In the genomic region with DNA sequence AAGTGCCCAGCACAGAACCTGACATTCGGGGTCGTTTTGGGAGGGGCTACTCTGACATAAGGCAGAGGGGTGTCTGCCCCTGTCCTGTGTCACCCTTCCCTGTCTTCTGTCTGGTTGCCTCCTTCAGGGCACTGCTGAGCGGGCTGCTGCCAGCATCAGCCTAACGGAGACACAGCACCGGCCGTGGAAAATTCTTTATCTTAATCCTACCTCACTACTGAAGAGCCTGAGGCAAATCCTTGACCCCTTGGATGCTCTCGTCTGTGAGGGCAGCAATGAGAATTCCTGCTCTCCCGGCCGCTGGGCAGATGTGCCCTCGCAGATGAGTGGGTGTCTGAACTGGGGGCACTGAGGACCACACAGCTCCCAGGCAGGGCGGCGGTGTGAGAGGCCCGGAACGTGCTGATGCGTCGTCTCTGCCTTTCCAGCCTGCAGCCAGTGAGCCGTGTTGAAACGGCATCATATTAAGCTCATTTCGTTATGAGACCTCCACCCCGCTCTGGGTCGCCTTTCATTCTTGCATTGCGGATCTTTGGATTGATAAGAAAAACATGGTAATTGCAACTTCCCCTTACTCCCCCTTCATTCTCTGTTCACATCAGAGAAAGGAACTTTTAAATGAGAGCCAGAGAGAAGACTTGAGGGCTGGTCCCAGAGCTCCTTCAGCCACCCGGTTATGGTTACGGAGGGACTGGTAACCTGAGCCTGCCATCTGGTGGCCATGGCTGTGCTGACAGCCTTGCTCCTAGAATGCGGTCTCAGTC, we compare ENCODE assay signal across 8 cellular contexts.
A peak's percentile ranks its signal among the peaks of the same experiment; 100 is the strongest.
DNase-seq lines count a peak whose midpoint lies in the region; ATAC-seq lines count a peak whose summit lies in the region.

No MANE protein-coding gene starts in this region.

- peak overlapping the region in 1 of 11 experiments; percentile 13; a peak in 1 of 22 replicates for H3K9ac ChIP-seq in BLaER1 treated with 17β-estradiol and CSF1 and Interleukin-3, amounts not matched to agents 10 nM and 100 nM
- no peak overlapping the region for H3K9ac ChIP-seq in mesendoderm (ENCODE audit: low read length)

- DNase-seq in GM19238 (ENCODE audit: insufficient read length, low spot score) (peak; percentile 73), NCI-H510A (lab: John Stamatoyannopoulos, UW) (peak; percentile 31), mesendoderm (peak; percentile 86)
- peak; percentile 46 to 49 for DNase-seq in activated CD4-positive, alpha-beta T cell treated with anti-CD3 and anti-CD28 coated beads, Interleukin-2, amount 50 U/mL, for 4 hours
- DNase-seq in effector memory CD4-positive, alpha-beta T cell = peak in 2 of 3 donors; percentile 5 to 40
- peak; percentile 39 to 46 for DNase-seq in stimulated activated CD8-positive, alpha-beta memory T cell treated with anti-CD3 and anti-CD28 coated beads, Interleukin-15, amount 100 ng/mL, for 48 hours (ENCODE audit: low read depth in 2 of 2)

- H2BK5ac ChIP-seq in mesendoderm (ENCODE audit: low read length) = no peak overlapping the region

- no peaks in the 10 kb centered on the region for H3K36me3 ChIP-seq in BLaER1 treated with 17β-estradiol and CSF1 and Interleukin-3, amounts not matched to agents 10 nM and 100 nM
- H3K36me3 ChIP-seq in effector memory CD4-positive, alpha-beta T cell (ENCODE audit: control insufficient read depth, insufficient read depth, low read length) = no peaks in the 10 kb centered on the region
- no peaks in the 10 kb centered on the region for H3K36me3 ChIP-seq in mesendoderm (ENCODE audit: control insufficient read depth, insufficient read depth, low read length)

- H3K27me3 ChIP-seq in BLaER1 treated with 17β-estradiol and CSF1 and Interleukin-3, amounts not matched to agents 10 nM and 100 nM = peaks cover 14 to 19% (median 18%) of the 10 kb centered on the region in 11 experiments; a peak in 21 of 22 replicates
- H3K27me3 ChIP-seq in effector memory CD4-positive, alpha-beta T cell (replicated peaks; ENCODE audit: control insufficient read depth, insufficient read depth, low read length, poor library complexity, severe bottlenecking) = peaks cover 10% of the 10 kb centered on the region
- H3K27me3 ChIP-seq in mesendoderm (ENCODE audit: insufficient read depth, low read length, poor library complexity) = peaks cover 9% of the 10 kb centered on the region

- H3K9me3 ChIP-seq in BLaER1 treated with 17β-estradiol and CSF1 and Interleukin-3, amounts not matched to agents 10 nM and 100 nM (replicated peaks in 1 of 11) = peaks cover 0 to 4% (median 0%) of the 10 kb centered on the region in 11 experiments; a peak in 1 of 22 replicates
- H3K9me3 ChIP-seq in effector memory CD4-positive, alpha-beta T cell (ENCODE audit: control insufficient read depth, low read length) = no peaks in the 10 kb centered on the region

- no peaks in the 10 kb centered on the region for H3K79me2 ChIP-seq in mesendoderm (ENCODE audit: control insufficient read depth, insufficient read depth, low read length)

- no peak overlapping the region for H3K23ac ChIP-seq in mesendoderm (ENCODE audit: low read length)

- no peak overlapping the region for H3K27ac ChIP-seq in BLaER1 treated with 17β-estradiol and CSF1 and Interleukin-3, amounts not matched to agents 10 nM and 100 nM
- no peak overlapping the region for H3K27ac ChIP-seq in effector memory CD4-positive, alpha-beta T cell (ENCODE audit: insufficient read depth, low read length, poor library complexity, severe bottlenecking)
- H3K27ac ChIP-seq in mesendoderm (ENCODE audit: low read depth, low read length) = no peak overlapping the region

- no peak overlapping the region for H2AK5ac ChIP-seq in mesendoderm (ENCODE audit: low read length)

- no peak overlapping the region for H2BK120ac ChIP-seq in mesendoderm (ENCODE audit: low read depth, low read length)

- no peak overlapping the region for H3K18ac ChIP-seq in mesendoderm (ENCODE audit: low read length)

- H3K4me2 ChIP-seq in BLaER1 treated with 17β-estradiol and CSF1 and Interleukin-3, amounts not matched to agents 10 nM and 100 nM = peak overlapping the region; percentile 26 to 77 (median 46); a peak in 20 of 22 replicates
- no peak overlapping the region for H3K4me2 ChIP-seq in mesendoderm (ENCODE audit: low read length)

- no peak overlapping the region for H3K4ac ChIP-seq in mesendoderm (ENCODE audit: low read depth, low read length)

- H4K8ac ChIP-seq in mesendoderm (ENCODE audit: low read depth, low read length) = no peak overlapping the region

- H3K56ac ChIP-seq in mesendoderm (ENCODE audit: low read length) = no peak overlapping the region

- H3K79me1 ChIP-seq in mesendoderm (ENCODE audit: low read length) = no peaks in the 10 kb centered on the region

- WGBS in mesendoderm (ENCODE audit: extremely low coverage, insufficient coverage, low lambda C conversion rate) = no CpG with 5 or more reads among the region's 25 CpGs

- peaks cover 0 to 36% (median 12%) of the 10 kb centered on the region in 10 experiments; a peak in 13 of 20 replicates for H3K4me1 ChIP-seq in BLaER1 treated with 17β-estradiol and CSF1 and Interleukin-3, amounts not matched to agents 10 nM and 100 nM
- peaks cover 4% of the 10 kb centered on the region for H3K4me1 ChIP-seq in effector memory CD4-positive, alpha-beta T cell (ENCODE audit: control insufficient read depth, insufficient read depth, low read length, poor library complexity, severe bottlenecking)
- no peaks in the 10 kb centered on the region for H3K4me1 ChIP-seq in mesendoderm (ENCODE audit: control insufficient read depth, low read depth, low read length)

- H3K4me3 ChIP-seq in BLaER1 treated with 17β-estradiol and CSF1 and Interleukin-3, amounts not matched to agents 10 nM and 100 nM = no peak overlapping the region
- no peak overlapping the region for H3K4me3 ChIP-seq in effector memory CD4-positive, alpha-beta T cell (ENCODE audit: insufficient read depth, low read depth, low read length, poor library complexity, severe bottlenecking)
- no peak overlapping the region for H3K4me3 ChIP-seq in mesendoderm (ENCODE audit: low read length)

- no peak overlapping the region for H4K5ac ChIP-seq in mesendoderm (ENCODE audit: low read length)

- H2BK15ac ChIP-seq in mesendoderm (replicated peaks; ENCODE audit: low read depth) = no peak overlapping the region

- H4K20me1 ChIP-seq in BLaER1 treated with 17β-estradiol and CSF1 and Interleukin-3, amounts not matched to agents 10 nM and 100 nM = no peaks in the 10 kb centered on the region; a peak in 2 of 22 replicates

- peak; percentile 93 for ATAC-seq in HG03354 (IDR thresholded peaks at IDR 0.05; ENCODE audit: poor library complexity, severe bottlenecking, unreplicated experiment)

Comparison
In these comparisons a context has a peak if more than half of its experiments do, and no peak if none do; other contexts are left out.
1. DNase-seq: peak in every context shown above with its lines; median percentile 86 in mesendoderm; 73 in GM19238; 48 in activated CD4-positive, alpha-beta T cell treated with anti-CD3 and anti-CD28 coated beads, Interleukin-2, amount 50 U/mL, for 4 hours; 42 in stimulated activated CD8-positive, alpha-beta memory T cell treated with anti-CD3 and anti-CD28 coated beads, Interleukin-15, amount 100 ng/mL, for 48 hours; 31 in NCI-H510A; 22 in effector memory CD4-positive, alpha-beta T cell.